9 cellular contexts compared by ENCODE assay signal in the genomic region with DNA sequence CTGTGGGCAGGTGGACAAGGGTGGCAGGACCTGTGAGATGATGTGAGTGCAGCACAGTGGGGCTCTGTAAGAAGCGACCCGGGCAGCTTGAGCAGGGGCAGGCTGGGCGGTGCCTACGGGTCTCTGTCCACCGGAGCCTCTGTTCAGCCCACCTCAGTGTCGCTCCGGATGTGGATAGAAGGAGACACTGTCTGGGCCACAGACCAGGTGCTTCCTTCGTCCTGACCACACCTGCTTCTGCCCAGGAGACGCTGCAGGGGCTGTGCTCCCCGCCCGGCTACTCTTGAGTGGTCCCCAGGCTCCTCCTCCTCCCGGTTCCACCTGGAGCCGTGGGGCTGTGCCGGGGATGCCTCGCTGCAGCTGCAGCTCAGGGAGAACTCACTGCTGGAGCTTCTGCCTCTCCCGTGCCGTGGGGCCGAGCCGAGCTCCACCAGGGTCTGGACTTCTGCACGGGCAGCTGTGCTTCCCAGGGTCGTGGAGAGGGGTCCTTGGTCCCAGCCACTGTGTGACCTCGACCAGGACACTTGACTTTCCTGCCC. TPM values are rescaled to one million over a fixed set of nuclear protein-coding genes. Genes with fewer than 3 reads are reported as not detected.
DNase-seq lines count a peak whose midpoint lies in the region; ATAC-seq and TF ChIP-seq lines count a peak whose summit lies in the region.
"Had no signal": no experiment of that assay in that cellular context is flagged by ENCODE, and none has a peak within 500 bp of the region (broad histone marks: within the 10 kb centered on the region; RNA-seq: fewer than 3 reads in every experiment).

No MANE protein-coding gene starts in this region.

- BruUV-seq in IMR-90 (replicated peaks; lab: Mats Ljungman, UMichigan) = no TSS peak

- H3K27me3 ChIP-seq in BLaER1 treated with 17β-estradiol and CSF1 and Interleukin-3, amounts not matched to agents 10 nM and 100 nM = peaks cover 22 to 86% (median 63%) of the 10 kb centered on the region in 11 experiments
- H3K27me3 ChIP-seq in IMR-90 (ENCODE audit: control insufficient read depth, insufficient read depth, low read length) (no peaks in the 10 kb centered on the region), adipocyte (replicated peaks; ENCODE audit: control insufficient read depth, insufficient read depth, low read length) (no peaks in the 10 kb centered on the region)

- H3K36me3 Mint-ChIP-seq in naive thymus-derived CD8-positive, alpha-beta T cell = no peaks in the 10 kb centered on the region

- intact Hi-C loops in IMR-90 (cut with micrococcal nuclease) = no loop called here

- H3K23ac ChIP-seq in IMR-90 (ENCODE audit: low read depth, low read length) = no peak overlapping the region

- H3K4me2 ChIP-seq in BLaER1 treated with 17β-estradiol and CSF1 and Interleukin-3, amounts not matched to agents 10 nM and 100 nM = peak overlapping the region; percentile 49 to 97 (median 85)
- no peak overlapping the region for H3K4me2 ChIP-seq in IMR-90 (ENCODE audit: low read depth, low read length)

- H3K9me3 ChIP-seq in BLaER1 treated with 17β-estradiol and CSF1 and Interleukin-3, amounts not matched to agents 10 nM and 100 nM (replicated peaks in 1 of 11) = peaks cover 0 to 11% (median 7%) of the 10 kb centered on the region in 11 experiments; a peak in 11 of 22 replicates
- H3K9me3 ChIP-seq in IMR-90 (ENCODE audit: control insufficient read depth, insufficient read depth, low read length) = no peaks in the 10 kb centered on the region
- H3K9me3 ChIP-seq in adipocyte (ENCODE audit: control insufficient read depth, low read length) = no peaks in the 10 kb centered on the region

- peak overlapping the region in 4 of 10 experiments; percentile 3 to 35 (median 29); a peak in 5 of 20 replicates for H3K4me3 ChIP-seq in BLaER1 treated with 17β-estradiol and CSF1 and Interleukin-3, amounts not matched to agents 10 nM and 100 nM
- no peak overlapping the region for H3K4me3 ChIP-seq in IMR-90 (ENCODE audit: insufficient read depth, low read depth, low read length)
- H3K4me3 ChIP-seq in adipocyte (ENCODE audit: low read length) = peak overlapping the region; percentile 1
- H3K4me3 ChIP-seq: K562 had no signal

- POLR2A ChIA-PET in IMR-90 (lab: Charles Lee; ENCODE audit: unreplicated experiment) = no interaction called here
- POLR2A ChIA-PET in naive thymus-derived CD8-positive, alpha-beta T cell (lab: Charles Lee) = no interaction called here

- H4K8ac ChIP-seq in IMR-90 (ENCODE audit: low read depth in 2 of 2, low read length in 2 of 2) = no peak overlapping the region; a peak in 1 of 4 replicates

- H3K79me1 ChIP-seq in IMR-90 (ENCODE audit: low read depth in 1 of 2, low read length in 2 of 2) = peaks cover 4 to 12% of the 10 kb centered on the region in 2 experiments; a peak in 3 of 4 replicates

- peaks cover 2 to 26% (median 15%) of the 10 kb centered on the region in 4 donors for H3K4me1 Mint-ChIP-seq in naive thymus-derived CD8-positive, alpha-beta T cell

- DNase-seq in IMR-90 (no peak), adipocyte (ENCODE audit: low read depth) (no peak), NCI-H69 (lab: John Stamatoyannopoulos, UW) (no peak)
- no peak for DNase-seq in naive thymus-derived CD8-positive, alpha-beta T cell

- ATAC-seq in IMR-90 (ENCODE audit: low read depth) = no peak
- ATAC-seq in naive thymus-derived CD8-positive, alpha-beta T cell = peak; percentile 38 to 60
- ATAC-seq in HG03280 (IDR thresholded peaks at IDR 0.05; ENCODE audit: unreplicated experiment) = no peak
- no peak for ATAC-seq in HG02973 (IDR thresholded peaks at IDR 0.05; ENCODE audit: unreplicated experiment)
- ATAC-seq in HG03469 (IDR thresholded peaks at IDR 0.05; ENCODE audit: unreplicated experiment) = no peak
- ATAC-seq: K562 had no signal

- no peak overlapping the region for H2AFZ ChIP-seq in IMR-90 (replicated peaks; ENCODE audit: low read length, poor library complexity)

- no peak overlapping the region for H2BK5ac ChIP-seq in IMR-90 (ENCODE audit: low read depth, low read length, poor library complexity, severe bottlenecking)

- H2AK9ac ChIP-seq in IMR-90 (replicated peaks; ENCODE audit: low read depth, low read length, poor library complexity) = no peak overlapping the region

- TF ChIP-seq RAD21 in IMR-90 (IDR thresholded peaks at IDR 0.05; ENCODE audit: low read length) = no peak

- peaks cover 51 to 76% (median 64%) of the 10 kb centered on the region in 10 experiments for H3K4me1 ChIP-seq in BLaER1 treated with 17β-estradiol and CSF1 and Interleukin-3, amounts not matched to agents 10 nM and 100 nM
- peaks cover 22% of the 10 kb centered on the region for H3K4me1 ChIP-seq in IMR-90 (ENCODE audit: control insufficient read depth, insufficient read depth, low read length)
- H3K4me1 ChIP-seq in adipocyte (ENCODE audit: control insufficient read depth, insufficient read depth, low read length) = peaks cover 52% of the 10 kb centered on the region

- peak overlapping the region in 2 of 10 donors; percentile 22 to 53 for H3K4me3 Mint-ChIP-seq in naive thymus-derived CD8-positive, alpha-beta T cell

- peak overlapping the region in 6 of 11 experiments; percentile 31 to 69 (median 38); a peak in 9 of 22 replicates for H3K9ac ChIP-seq in BLaER1 treated with 17β-estradiol and CSF1 and Interleukin-3, amounts not matched to agents 10 nM and 100 nM
- H3K9ac ChIP-seq in IMR-90 (ENCODE audit: low read depth, low read length) (no peak overlapping the region), adipocyte (ENCODE audit: low read length) (peak overlapping the region; percentile 69)

- in situ Hi-C loops in IMR-90 (cut with MboI; ENCODE audit: low sequenced_read_pairs) = no loop called here

- no peak overlapping the region for H3K18ac ChIP-seq in IMR-90 (ENCODE audit: low read depth, low read length)

- H3K9me1 ChIP-seq in IMR-90 (ENCODE audit: insufficient read depth, low read length) = no peaks in the 10 kb centered on the region; the same call in none of the 2 replicates

- H2BK20ac ChIP-seq in IMR-90 (ENCODE audit: low read depth, low read length) = peak overlapping the region; percentile 45; the same call in 1 of the 2 replicates

- H3K4ac ChIP-seq in IMR-90 (ENCODE audit: low read depth, low read length) = 0 out of 2 replicates have a peak overlapping the region, but pooled peaks have one; percentile 27

- CTCF ChIA-PET in IMR-90 (lab: Yijun Ruan, JAX) = no interaction called here

- no peak overlapping the region for H3K14ac ChIP-seq in IMR-90 (replicated peaks; ENCODE audit: low read depth, low read length)

- dilution Hi-C loops in IMR-90 (cut with HindIII; ENCODE audit: low sequenced_read_pairs, unreplicated experiment) = no loop called here

- H3K36me3 ChIP-seq in BLaER1 treated with 17β-estradiol and CSF1 and Interleukin-3, amounts not matched to agents 10 nM and 100 nM = peaks cover 0 to 13% (median 8%) of the 10 kb centered on the region in 11 experiments; a peak in 16 of 22 replicates
- H3K36me3 ChIP-seq in IMR-90 (ENCODE audit: control insufficient read depth, insufficient read depth, low read length) (peaks cover 11% of the 10 kb centered on the region), adipocyte (ENCODE audit: control insufficient read depth, insufficient read depth, low read length, severe bottlenecking) (peaks cover 8% of the 10 kb centered on the region)

- no peak for TF ChIP-seq CTCF in IMR-90 (conservative IDR thresholded peaks at IDR 0.05; ENCODE audit: low read depth, low read length)

- H3K27ac ChIP-seq in BLaER1 treated with 17β-estradiol and CSF1 and Interleukin-3, amounts not matched to agents 10 nM and 100 nM = peak overlapping the region in 4 of 11 experiments; percentile 41 to 69 (median 57); a peak in 5 of 22 replicates
- no peak overlapping the region for H3K27ac ChIP-seq in IMR-90 (ENCODE audit: insufficient read depth, low read length)

- H3K27ac Mint-ChIP-seq in naive thymus-derived CD8-positive, alpha-beta T cell = no peak overlapping the region

- no peak overlapping the region for H4K5ac ChIP-seq in IMR-90 (ENCODE audit: low read depth, low read length)

- H3K9me3 Mint-ChIP-seq in naive thymus-derived CD8-positive, alpha-beta T cell = no peaks in the 10 kb centered on the region

- H3K56ac ChIP-seq in IMR-90 (ENCODE audit: extremely low read depth, insufficient read depth, low read length) = no peak overlapping the region

- WGBS in IMR-90 (ENCODE audit: extremely low coverage in 2 of 2, insufficient read length in 1 of 2), 2 experiments = 48% methylated on average over 9 of the region's 22 CpGs; no CpG with 5 or more reads in 1 of the 2 experiments

- H3K27me3 Mint-ChIP-seq in naive thymus-derived CD8-positive, alpha-beta T cell = peaks cover 0 to 26% (median 7%) of the 10 kb centered on the region in 5 donors

- peaks cover 16 to 63% (median 48%) of the 10 kb centered on the region in 11 experiments; a peak in 21 of 22 replicates for H4K20me1 ChIP-seq in BLaER1 treated with 17β-estradiol and CSF1 and Interleukin-3, amounts not matched to agents 10 nM and 100 nM
- H4K20me1 ChIP-seq in IMR-90 (ENCODE audit: insufficient read depth, low read length) = peaks cover 18% of the 10 kb centered on the region

- H2BK120ac ChIP-seq in IMR-90 (ENCODE audit: low read depth, low read length) = peak overlapping the region; percentile 32; the same call in 1 of the 2 replicates

- H4K91ac ChIP-seq in IMR-90 (ENCODE audit: insufficient read depth, low read depth, low read length) = peak overlapping the region; percentile 0; the same call in 1 of the 2 replicates

- H2BK15ac ChIP-seq in IMR-90 (ENCODE audit: low read depth, low read length) = peak overlapping the region; percentile 17; the same call in 1 of the 3 replicates

- peak overlapping the region; percentile 85 for H2AK5ac ChIP-seq in IMR-90 (ENCODE audit: low read depth, low read length)

- TF ChIP-seq POLR2A in IMR-90 (IDR thresholded peaks at IDR 0.05; ENCODE audit: low read depth, low read length) = no peak

TF ChIP-seq in IMR-90, 13 proteins besides CTCF, POLR2A, EP300 and RAD21 (continues in another document):
- TF ChIP-seq BHLHE40 (IDR thresholded peaks at IDR 0.05; ENCODE audit: low read depth, low read length) (no peak), MAFK (IDR thresholded peaks at IDR 0.05; ENCODE audit: low read depth, low read length) (no peak), SMC3 (IDR thresholded peaks at IDR 0.05; ENCODE audit: low read depth, low read length) (no peak)
- TF ChIP-seq, protein P1, sequence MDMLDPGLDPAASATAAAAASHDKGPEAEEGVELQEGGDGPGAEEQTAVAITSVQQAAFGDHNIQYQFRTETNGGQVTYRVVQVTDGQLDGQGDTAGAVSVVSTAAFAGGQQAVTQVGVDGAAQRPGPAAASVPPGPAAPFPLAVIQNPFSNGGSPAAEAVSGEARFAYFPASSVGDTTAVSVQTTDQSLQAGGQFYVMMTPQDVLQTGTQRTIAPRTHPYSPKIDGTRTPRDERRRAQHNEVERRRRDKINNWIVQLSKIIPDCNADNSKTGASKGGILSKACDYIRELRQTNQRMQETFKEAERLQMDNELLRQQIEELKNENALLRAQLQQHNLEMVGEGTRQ (IDR thresholded peaks at IDR 0.05; ENCODE audit: low read depth, low read length) = no peak

RNA-seq across cellular contexts. Expression of a gene that starts 21.5 kb away (rescaled TPM):
- 17.9 and 21.4 TPM in 2 replicates for total RNA-seq in IMR-90 (2012; rRNA removed)
- 48.2 and 60.2 TPM in 2 replicates for polyA plus RNA-seq in IMR-90 (2012; rRNA removed)
- 73.7 and 167 TPM in 2 replicates for polyA plus RNA-seq in IMR-90 (2012; cell fraction: cytosol; rRNA removed)
- polyA plus RNA-seq in IMR-90 (2012; cell fraction: nucleus; rRNA removed; ENCODE audit: low replicate concordance) = 50.0 and 129 TPM in 2 replicates
- 1 to 10 TPM; 4.1 to 4.6 TPM for total RNA-seq in naive thymus-derived CD8-positive, alpha-beta T cell
- 1 to 10 TPM in 2 of 3 donors, under 1 TPM in 1; 0.42 to 4.8 (median 1.3) TPM for polyA plus RNA-seq in naive thymus-derived CD8-positive, alpha-beta T cell

Comparison
In these comparisons a context has a peak if more than half of its experiments do, and no peak if none do; other contexts are left out.
1. ATAC-seq: peak in naive thymus-derived CD8-positive, alpha-beta T cell (2 of 2); none in IMR-90 (single experiment), HG03280 (single experiment), HG02973 (single experiment) and HG03469 (single experiment).